1 cellular context compared by ENCODE assay signal in genomic region chr14:105086833-105087307, GRCh38.
TF ChIP-seq lines count a peak whose summit lies in the region.

No MANE protein-coding gene starts in this region.

TF ChIP-seq in HEK293, 187 proteins besides CTCF, POLR2A, EP300 and RAD21 (continued from another document and continues in another):
- no peak for TF ChIP-seq TSHZ1 (tag by site-specific recombination; IDR thresholded peaks at IDR 0.05; ENCODE audit: borderline replicate concordance)
- TF ChIP-seq GFI1B (tag by site-specific recombination; IDR thresholded peaks at IDR 0.05), result no peak
- no peak for TF ChIP-seq SCRT1 (tag by site-specific recombination; IDR thresholded peaks at IDR 0.05; ENCODE audit: borderline replicate concordance)
- no peak for TF ChIP-seq ZNF701 (tag by site-specific recombination; IDR thresholded peaks at IDR 0.05)
- TF ChIP-seq ZNF311 (tag by site-specific recombination; IDR thresholded peaks at IDR 0.05; ENCODE audit: borderline replicate concordance), result no peak
- peak; percentile 77; the same call in 1 of the 2 replicates for TF ChIP-seq KLF8 (tag by site-specific recombination; IDR thresholded peaks at IDR 0.05)
- 0 out of 2 replicates have a peak, but pooled peaks have one; percentile 20 for TF ChIP-seq HIC1 (tag by site-specific recombination; IDR thresholded peaks at IDR 0.05)
- TF ChIP-seq ZNF518A (tag by site-specific recombination; conservative IDR thresholded peaks at IDR 0.05; ENCODE audit: low read depth), result no peak
- TF ChIP-seq ZFHX2 (tag by site-specific recombination; conservative IDR thresholded peaks at IDR 0.05), result peak; percentile 89
- no peak for TF ChIP-seq ZNF548 (tag by site-specific recombination; IDR thresholded peaks at IDR 0.05)
- TF ChIP-seq ZBTB26 (tag by site-specific recombination; optimal IDR thresholded peaks at IDR 0.05), result peak; percentile 93
- no peak for TF ChIP-seq ZNF16 (tag by site-specific recombination; IDR thresholded peaks at IDR 0.05; ENCODE audit: low read depth)
- TF ChIP-seq EGR2 (tag by site-specific recombination; IDR thresholded peaks at IDR 0.05; ENCODE audit: low read depth), result peak; percentile 81
- TF ChIP-seq ZNF830 (tag by site-specific recombination; IDR thresholded peaks at IDR 0.05; ENCODE audit: low read depth), result no peak
- TF ChIP-seq ZNF580 (tag by site-specific recombination; IDR thresholded peaks at IDR 0.05), result peak; percentile 77
- no peak for TF ChIP-seq ZNF529 (tag by site-specific recombination; IDR thresholded peaks at IDR 0.05; ENCODE audit: insufficient replicate concordance)
- TF ChIP-seq ZNF248 (tag by site-specific recombination; IDR thresholded peaks at IDR 0.05), result no peak
- peak; percentile 87 for TF ChIP-seq PATZ1 (tag by site-specific recombination; IDR thresholded peaks at IDR 0.05)
- peak; percentile 66 for TF ChIP-seq ZNF629 (tag by site-specific recombination; IDR thresholded peaks at IDR 0.05)
- peak; percentile 84 for TF ChIP-seq ZNF600 (tag by site-specific recombination; IDR thresholded peaks at IDR 0.05)
- no peak for TF ChIP-seq HOXC10 (CRISPR knock-in tag; IDR thresholded peaks at IDR 0.05)
- TF ChIP-seq ZBTB11 (tag by site-specific recombination; conservative IDR thresholded peaks at IDR 0.05; ENCODE audit: low read depth), result peak; percentile 39; the same call in 1 of the 2 replicates
- peak; percentile 73; the same call in 1 of the 2 replicates for TF ChIP-seq KLF17 (tag by site-specific recombination; IDR thresholded peaks at IDR 0.05)
- peak; percentile 75; the same call in 1 of the 2 replicates for TF ChIP-seq ZBTB10 (tag by site-specific recombination; IDR thresholded peaks at IDR 0.05)
- peak; percentile 96 for TF ChIP-seq ZNF423 (tag by site-specific recombination; IDR thresholded peaks at IDR 0.05)
- no peak for TF ChIP-seq ZBTB21 (tag by site-specific recombination; IDR thresholded peaks at IDR 0.05)
- TF ChIP-seq ZNF341 (tag by site-specific recombination; IDR thresholded peaks at IDR 0.05; ENCODE audit: low read depth), result peak; percentile 55
- peak; percentile 62; the same call in 1 of the 2 replicates for TF ChIP-seq KLF1 (tag by site-specific recombination; IDR thresholded peaks at IDR 0.05)
- TF ChIP-seq ZNF776 (tag by site-specific recombination; IDR thresholded peaks at IDR 0.05; ENCODE audit: borderline replicate concordance), result no peak
- TF ChIP-seq ZNF585B (tag by site-specific recombination; IDR thresholded peaks at IDR 0.05), result peak; percentile 5; the same call in 1 of the 2 replicates
- TF ChIP-seq ZXDB (tag by site-specific recombination; IDR thresholded peaks at IDR 0.05), result peak; percentile 71
- TF ChIP-seq ZEB2 (tag by site-specific recombination; IDR thresholded peaks at IDR 0.05), result peak; percentile 78
- peak; percentile 52; the same call in 1 of the 2 replicates for TF ChIP-seq ZBTB7A (tag by site-specific recombination; IDR thresholded peaks at IDR 0.05; ENCODE audit: low read depth)
- peak; percentile 97 for TF ChIP-seq ZBTB20 (tag by site-specific recombination; IDR thresholded peaks at IDR 0.05)
- peak; percentile 56 for TF ChIP-seq ZNF335 (tag by site-specific recombination; conservative IDR thresholded peaks at IDR 0.05)
